ENCODE assay signal across 17 cellular contexts in genomic region chr1:41718444-41719028, GRCh38.
A peak's percentile ranks its signal among the peaks of the same experiment; 100 is the strongest.
DNase-seq lines count a peak whose midpoint lies in the region; ATAC-seq and TF ChIP-seq lines count a peak whose summit lies in the region.
"Had no signal": no experiment of that assay in that cellular context is flagged by ENCODE, and none has a peak within 500 bp of the region (broad histone marks: within the 10 kb centered on the region; RNA-seq: fewer than 3 reads in every experiment).

No MANE protein-coding gene starts in this region.

- H3K4me1 ChIP-seq in DND-41 (ENCODE audit: insufficient read depth, low read length) (no peaks in the 10 kb centered on the region), HEK293 (ENCODE audit: control insufficient read depth, insufficient read depth, low read length) (no peaks in the 10 kb centered on the region), osteoblast (ENCODE audit: insufficient read depth, low read length) (peaks cover 15% of the 10 kb centered on the region)

- H3K9me3 ChIP-seq in DND-41 (ENCODE audit: insufficient read depth, low read length, severe bottlenecking) (no peaks in the 10 kb centered on the region), HEK293 (ENCODE audit: control insufficient read depth, insufficient read depth, low read depth, low read length) (no peaks in the 10 kb centered on the region), osteoblast (ENCODE audit: low read depth, low read length) (no peaks in the 10 kb centered on the region)
- H3K9me3 ChIP-seq: BLaER1 treated with 17β-estradiol and CSF1 and Interleukin-3, amounts not matched to agents 10 nM and 100 nM had no signal

- H3K27ac ChIP-seq in DND-41 (ENCODE audit: low read length) (0 out of 2 replicates have a peak overlapping the region, but pooled peaks have one; percentile 7), HEK293 (ENCODE audit: extremely low read depth, low read depth, low read length) (no peak overlapping the region), osteoblast (ENCODE audit: low read depth, low read length) (no peak overlapping the region)
- H3K27ac ChIP-seq: HL-60 had no signal

- no peak overlapping the region for H3K4me2 ChIP-seq in DND-41 (ENCODE audit: insufficient read depth, low read length)
- H3K4me2 ChIP-seq in osteoblast (ENCODE audit: insufficient read depth, low read length): no peak overlapping the region

- peaks cover 87% of the 10 kb centered on the region for H4K20me1 ChIP-seq in DND-41 (ENCODE audit: insufficient read depth, low read length)
- H4K20me1 ChIP-seq in osteoblast (ENCODE audit: insufficient read depth, low read length): no peaks in the 10 kb centered on the region
- H4K20me1 ChIP-seq: BLaER1 treated with 17β-estradiol and CSF1 and Interleukin-3, amounts not matched to agents 10 nM and 100 nM had no signal

- no peak overlapping the region for H3K9ac ChIP-seq in DND-41 (ENCODE audit: low read depth, low read length)

- H3K4me3 ChIP-seq in DND-41 (ENCODE audit: low read depth in 1 of 2, low read length in 2 of 2) (no peak overlapping the region), HEK293 (ENCODE audit: low read depth, low read length) (no peak overlapping the region), osteoblast (ENCODE audit: insufficient read depth, low read length) (no peak overlapping the region)
- H3K4me3 ChIP-seq: BLaER1 treated with 17β-estradiol and CSF1 and Interleukin-3, amounts not matched to agents 10 nM and 100 nM; K562 had no signal

- POLR2A ChIA-PET in HEK293 (lab: Yijun Ruan, JAX): no interaction called here

- no peak overlapping the region for H2AFZ ChIP-seq in DND-41 (ENCODE audit: low read depth, low read length)
- H2AFZ ChIP-seq in osteoblast (ENCODE audit: low read length): no peak overlapping the region

- TF ChIP-seq CTCF in DND-41 (IDR thresholded peaks at IDR 0.05; ENCODE audit: borderline replicate concordance, extremely low read depth, low read length, poor library complexity, severe bottlenecking) (no peak), HEK293 (tag by site-specific recombination; IDR thresholded peaks at IDR 0.05) (no peak), osteoblast (IDR thresholded peaks at IDR 0.05; ENCODE audit: extremely low read depth, low read depth, low read length) (no peak)

- H3K27me3 ChIP-seq in DND-41 (ENCODE audit: insufficient read depth, low read length, poor library complexity) (no peaks in the 10 kb centered on the region), osteoblast (ENCODE audit: insufficient read depth, low read length) (no peaks in the 10 kb centered on the region)
- H3K27me3 ChIP-seq: BLaER1 treated with 17β-estradiol and CSF1 and Interleukin-3, amounts not matched to agents 10 nM and 100 nM had no signal

- CTCF ChIA-PET in HEK293 (lab: Yijun Ruan, JAX): no interaction called here

- peaks cover 100% of the 10 kb centered on the region for H3K79me2 ChIP-seq in DND-41 (ENCODE audit: insufficient read depth, low read length)
- no peaks in the 10 kb centered on the region for H3K79me2 ChIP-seq in osteoblast (ENCODE audit: insufficient read depth, low read length)

- H3K36me3 ChIP-seq in DND-41 (ENCODE audit: insufficient read depth, low read length): no peaks in the 10 kb centered on the region; the same call in 1 of the 2 replicates
- H3K36me3 ChIP-seq in HEK293 (ENCODE audit: control insufficient read depth in 2 of 2, insufficient read depth in 1 of 2, low read length in 2 of 2): no peaks in the 10 kb centered on the region
- no peaks in the 10 kb centered on the region for H3K36me3 ChIP-seq in osteoblast (ENCODE audit: insufficient read depth, low read length)
- H3K36me3 ChIP-seq: BLaER1 treated with 17β-estradiol and CSF1 and Interleukin-3, amounts not matched to agents 10 nM and 100 nM had no signal

- DNase-seq in DND-41 (no peak), osteoblast (ENCODE audit: insufficient read length, low spot score, missing footprints) (peak; percentile 15), COLO668 (lab: John Stamatoyannopoulos, UW; ENCODE audit: unreplicated experiment) (no peak), DMS 273 treated with DMSO at 0.1 percent for 48 hours (lab: John Stamatoyannopoulos, UW) (no peak), hepatic stellate cell (ENCODE audit: low spot score) (no peak)
- DNase-seq: EL, HFFc6, NCI-H1436 treated with DMSO at 0.1 percent for 48 hours, NCI-H345, NCI-H526 treated with DMSO at 0.1 percent for 48 hours, SHP77 had no signal

- ATAC-seq in DND-41 (ENCODE audit: insufficient read depth, low read depth) (no peak), esophagus mucosa (peak; percentile 45)
- ATAC-seq: K562, Panc1 had no signal

TF ChIP-seq in HEK293, 187 proteins besides CTCF, POLR2A, EP300 and RAD21:
- TF ChIP-seq ZFHX2 (tag by site-specific recombination; conservative IDR thresholded peaks at IDR 0.05) (peak; percentile 70), ZNF48 (tag by site-specific recombination; IDR thresholded peaks at IDR 0.05) (no peak), ZNF140 (tag by site-specific recombination; IDR thresholded peaks at IDR 0.05) (no peak), ZNF19 (tag by site-specific recombination; IDR thresholded peaks at IDR 0.05; ENCODE audit: low read depth) (no peak)
- TF ChIP-seq, protein P1, sequence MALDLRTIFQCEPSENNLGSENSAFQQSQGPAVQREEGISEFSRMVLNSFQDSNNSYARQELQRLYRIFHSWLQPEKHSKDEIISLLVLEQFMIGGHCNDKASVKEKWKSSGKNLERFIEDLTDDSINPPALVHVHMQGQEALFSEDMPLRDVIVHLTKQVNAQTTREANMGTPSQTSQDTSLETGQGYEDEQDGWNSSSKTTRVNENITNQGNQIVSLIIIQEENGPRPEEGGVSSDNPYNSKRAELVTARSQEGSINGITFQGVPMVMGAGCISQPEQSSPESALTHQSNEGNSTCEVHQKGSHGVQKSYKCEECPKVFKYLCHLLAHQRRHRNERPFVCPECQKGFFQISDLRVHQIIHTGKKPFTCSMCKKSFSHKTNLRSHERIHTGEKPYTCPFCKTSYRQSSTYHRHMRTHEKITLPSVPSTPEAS (tag by site-specific recombination; IDR thresholded peaks at IDR 0.05): peak; percentile 33; the same call in 1 of the 2 replicates
